ENCODE assay signal across 1 cellular context in genomic region chr17:6667516-6667915, GRCh38.
TF ChIP-seq lines count a peak whose summit lies in the region.

No MANE protein-coding gene starts in this region.

TF ChIP-seq in IMR-90, 13 proteins besides CTCF, POLR2A, EP300 and RAD21:
- no peak for TF ChIP-seq MAFK (IDR thresholded peaks at IDR 0.05; ENCODE audit: low read depth, low read length)
- no peak for TF ChIP-seq USF2 (IDR thresholded peaks at IDR 0.05; ENCODE audit: low read depth, low read length)
- no peak for TF ChIP-seq CHD1 (IDR thresholded peaks at IDR 0.05; ENCODE audit: low read depth, low read length)
- TF ChIP-seq MAZ (IDR thresholded peaks at IDR 0.05; ENCODE audit: borderline replicate concordance, low read depth, low read length), result no peak
